Comparison of ENCODE assay signal across 8 cellular contexts in the genomic region with DNA sequence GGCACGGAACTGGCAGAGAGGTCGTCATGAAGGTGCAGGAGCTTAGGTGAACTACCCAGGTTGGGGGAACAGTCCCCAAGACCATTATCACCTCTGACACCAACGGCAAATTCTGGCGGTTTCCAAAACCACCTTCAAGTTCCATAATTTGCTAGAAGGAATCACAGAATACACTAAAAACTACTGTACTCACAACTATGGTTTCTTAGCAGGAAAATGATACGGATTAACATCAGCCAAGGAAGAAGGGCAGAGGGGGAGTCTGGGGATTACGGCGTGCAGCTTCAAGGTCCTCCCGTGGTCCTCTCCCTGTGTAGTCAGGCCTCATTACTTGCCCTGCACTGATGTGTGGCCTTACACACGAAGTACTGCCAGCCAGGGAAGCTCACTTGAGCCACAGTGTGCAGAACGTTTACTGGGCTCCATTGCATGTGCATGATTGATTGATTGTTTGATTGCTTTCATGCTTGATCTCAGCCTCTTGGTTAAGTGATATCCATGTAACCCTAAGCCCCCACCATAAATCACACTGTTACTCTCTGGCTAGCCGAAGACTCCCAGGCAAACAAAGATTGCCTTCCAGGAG. TPM values are rescaled to one million over a fixed set of nuclear protein-coding genes. Genes with fewer than 3 reads are reported as not detected.
A peak's percentile ranks its signal among the peaks of the same experiment; 100 is the strongest.
DNase-seq lines count a peak whose midpoint lies in the region; ATAC-seq and TF ChIP-seq lines count a peak whose summit lies in the region.

No MANE protein-coding gene starts in this region.

- H3K27ac ChIP-seq in GM23338 (ENCODE audit: low read depth) (no peak overlapping the region), RWPE2 (ENCODE audit: poor library complexity, severe bottlenecking) (no peak overlapping the region), esophagus muscularis mucosa (replicated peaks in 1 of 4) (peak overlapping the region; percentile 43 to 92 (median 72)), sigmoid colon (peak overlapping the region; percentile 59 to 83 (median 60))

- DNase-seq in GM23338 (ENCODE audit: low spot score), result no peak
- DNase-seq in RWPE2 (ENCODE audit: low spot score), result no peak
- DNase-seq in esophagus muscularis mucosa (ENCODE audit: extremely low spot score), result no peak
- peak; percentile 41 for DNase-seq in sigmoid colon
- no peak for DNase-seq in SIG-M5 treated with dmso at 0.1 percent for 504 hours (lab: John Stamatoyannopoulos, UW; ENCODE audit: unreplicated experiment)
- no peak for DNase-seq in NCI-H1694 (lab: John Stamatoyannopoulos, UW)
- DNase-seq in AML-193 (lab: John Stamatoyannopoulos, UW), result no peak

- H3K4me1 Mint-ChIP-seq in GM23338, result peaks cover 41% of the 10 kb centered on the region

- peak overlapping the region; percentile 80 for H2AFZ ChIP-seq in GM23338

- ATAC-seq in GM23338, result no peak
- no peak for ATAC-seq in RWPE2 (ENCODE audit: low read depth)
- no peak for ATAC-seq in GM21717 (IDR thresholded peaks at IDR 0.05; ENCODE audit: unreplicated experiment)

- TF ChIP-seq CTCF in GM23338 (conservative IDR thresholded peaks at IDR 0.05; ENCODE audit: low read depth in 2 of 2) (no peak), RWPE2 (IDR thresholded peaks at IDR 0.05; ENCODE audit: poor library complexity, severe bottlenecking) (peak; percentile 8), esophagus muscularis mucosa (IDR thresholded peaks at IDR 0.05) (no peak), sigmoid colon (IDR thresholded peaks at IDR 0.05) (no peak)

- no peak for TF ChIP-seq EP300 in esophagus muscularis mucosa (IDR thresholded peaks at IDR 0.05)
- TF ChIP-seq EP300 in sigmoid colon (IDR thresholded peaks at IDR 0.05), result no peak

- no peaks in the 10 kb centered on the region for H3K36me3 ChIP-seq in GM23338 (ENCODE audit: insufficient read depth)
- H3K36me3 ChIP-seq in RWPE2 (ENCODE audit: low read depth), result peaks cover 5% of the 10 kb centered on the region; the same call in 1 of the 2 replicates
- peaks cover 0 to 2% (median 0%) of the 10 kb centered on the region in 4 donors for H3K36me3 ChIP-seq in esophagus muscularis mucosa
- no peaks in the 10 kb centered on the region for H3K36me3 ChIP-seq in sigmoid colon

- peaks cover 34% of the 10 kb centered on the region for H3K79me2 ChIP-seq in GM23338 (replicated peaks; ENCODE audit: insufficient read depth)

- TF ChIP-seq POLR2A in esophagus muscularis mucosa (IDR thresholded peaks at IDR 0.05; ENCODE audit: low read depth), result no peak
- no peak for TF ChIP-seq POLR2A in sigmoid colon (IDR thresholded peaks at IDR 0.05)

- no peaks in the 10 kb centered on the region for H4K20me1 ChIP-seq in GM23338 (replicated peaks; ENCODE audit: insufficient read depth)

- intact Hi-C loops in esophagus muscularis mucosa (cut with DNase I) (loop anchor here (1.0 kb wide), 1 partner anchor 32 kb away; the partner anchor contains the start of gene RAN), sigmoid colon (cut with DNase I) (loop anchor here (1.0 kb wide), 1 partner anchor 31 kb away; no protein-coding TSS in a partner anchor)

- H3K9me3 ChIP-seq in RWPE2 (ENCODE audit: severe bottlenecking), result no peaks in the 10 kb centered on the region
- H3K9me3 ChIP-seq in esophagus muscularis mucosa, result no peaks in the 10 kb centered on the region
- no peaks in the 10 kb centered on the region for H3K9me3 ChIP-seq in sigmoid colon

- peak overlapping the region; percentile 59 for H3K4me3 Mint-ChIP-seq in GM23338

- no peak overlapping the region for H3K27ac Mint-ChIP-seq in GM23338

- 0 out of 2 replicates have a peak, but pooled peaks cover 8% of the 10 kb centered on the region for H3F3A ChIP-seq in GM23338 (replicated peaks; ENCODE audit: low read depth)

- peaks cover 19% of the 10 kb centered on the region for H3K27me3 ChIP-seq in GM23338 (ENCODE audit: insufficient read depth)
- H3K27me3 ChIP-seq in RWPE2 (ENCODE audit: insufficient read depth, poor library complexity, severe bottlenecking), result no peaks in the 10 kb centered on the region
- H3K27me3 ChIP-seq in esophagus muscularis mucosa, result no peaks in the 10 kb centered on the region
- no peaks in the 10 kb centered on the region for H3K27me3 ChIP-seq in sigmoid colon

- H3K4me3 ChIP-seq in GM23338 (peak overlapping the region; percentile 52), RWPE2 (ENCODE audit: severe bottlenecking) (no peak overlapping the region), esophagus muscularis mucosa (peak overlapping the region; percentile 75 to 99 (median 90)), sigmoid colon (peak overlapping the region in 3 of 4 donors; percentile 87 to 100 (median 97))

- H3K4me2 ChIP-seq in GM23338, result peak overlapping the region; percentile 79

- peaks cover 4% of the 10 kb centered on the region; the same call in 2 of the 3 replicates for H3K36me3 Mint-ChIP-seq in GM23338 (ENCODE audit: low read depth)

- H3K27me3 Mint-ChIP-seq in GM23338 (ENCODE audit: insufficient read depth, low read depth, poor library complexity), result peaks cover 10% of the 10 kb centered on the region

- no peaks in the 10 kb centered on the region for H3K9me2 ChIP-seq in GM23338 (ENCODE audit: insufficient read depth)

- peaks cover 5% of the 10 kb centered on the region for H3K9me3 Mint-ChIP-seq in GM23338

- WGBS in esophagus muscularis mucosa, result 64% methylated on average over 11 of the region's 11 CpGs
- 54 to 67% methylated on average over 11 of the region's 11 CpGs for WGBS in sigmoid colon, 2 donors

- H3K4me1 ChIP-seq in GM23338 (ENCODE audit: insufficient read depth) (peaks cover 25% of the 10 kb centered on the region), RWPE2 (ENCODE audit: insufficient read depth, poor library complexity, severe bottlenecking) (no peaks in the 10 kb centered on the region), esophagus muscularis mucosa (peaks cover 0 to 40% (median 36%) of the 10 kb centered on the region in 4 donors), sigmoid colon (peaks cover 0 to 24% (median 14%) of the 10 kb centered on the region in 4 donors)

TF ChIP-seq in GM23338, 12 proteins besides CTCF, POLR2A, EP300 and RAD21 (continues in another document):
- TF ChIP-seq CREB1 (CRISPR knock-in tag; IDR thresholded peaks at IDR 0.05; ENCODE audit: low read depth), result no peak
- no peak for TF ChIP-seq JUNB (IDR thresholded peaks at IDR 0.05; ENCODE audit: unreplicated experiment)
- no peak for TF ChIP-seq ETS1 (IDR thresholded peaks at IDR 0.05)
- no peak for TF ChIP-seq ZNF331 (CRISPR knock-in tag; IDR thresholded peaks at IDR 0.05; ENCODE audit: low read depth)
- TF ChIP-seq STAT1 (IDR thresholded peaks at IDR 0.05; ENCODE audit: unreplicated experiment), result no peak
- TF ChIP-seq ZNF114 (CRISPR knock-in tag; IDR thresholded peaks at IDR 0.05), result no peak
- TF ChIP-seq, protein P1, sequence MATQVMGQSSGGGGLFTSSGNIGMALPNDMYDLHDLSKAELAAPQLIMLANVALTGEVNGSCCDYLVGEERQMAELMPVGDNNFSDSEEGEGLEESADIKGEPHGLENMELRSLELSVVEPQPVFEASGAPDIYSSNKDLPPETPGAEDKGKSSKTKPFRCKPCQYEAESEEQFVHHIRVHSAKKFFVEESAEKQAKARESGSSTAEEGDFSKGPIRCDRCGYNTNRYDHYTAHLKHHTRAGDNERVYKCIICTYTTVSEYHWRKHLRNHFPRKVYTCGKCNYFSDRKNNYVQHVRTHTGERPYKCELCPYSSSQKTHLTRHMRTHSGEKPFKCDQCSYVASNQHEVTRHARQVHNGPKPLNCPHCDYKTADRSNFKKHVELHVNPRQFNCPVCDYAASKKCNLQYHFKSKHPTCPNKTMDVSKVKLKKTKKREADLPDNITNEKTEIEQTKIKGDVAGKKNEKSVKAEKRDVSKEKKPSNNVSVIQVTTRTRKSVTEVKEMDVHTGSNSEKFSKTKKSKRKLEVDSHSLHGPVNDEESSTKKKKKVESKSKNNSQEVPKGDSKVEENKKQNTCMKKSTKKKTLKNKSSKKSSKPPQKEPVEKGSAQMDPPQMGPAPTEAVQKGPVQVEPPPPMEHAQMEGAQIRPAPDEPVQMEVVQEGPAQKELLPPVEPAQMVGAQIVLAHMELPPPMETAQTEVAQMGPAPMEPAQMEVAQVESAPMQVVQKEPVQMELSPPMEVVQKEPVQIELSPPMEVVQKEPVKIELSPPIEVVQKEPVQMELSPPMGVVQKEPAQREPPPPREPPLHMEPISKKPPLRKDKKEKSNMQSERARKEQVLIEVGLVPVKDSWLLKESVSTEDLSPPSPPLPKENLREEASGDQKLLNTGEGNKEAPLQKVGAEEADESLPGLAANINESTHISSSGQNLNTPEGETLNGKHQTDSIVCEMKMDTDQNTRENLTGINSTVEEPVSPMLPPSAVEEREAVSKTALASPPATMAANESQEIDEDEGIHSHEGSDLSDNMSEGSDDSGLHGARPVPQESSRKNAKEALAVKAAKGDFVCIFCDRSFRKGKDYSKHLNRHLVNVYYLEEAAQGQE (IDR thresholded peaks at IDR 0.05; ENCODE audit: unreplicated experiment), result no peak
- TF ChIP-seq EZH2 (IDR thresholded peaks at IDR 0.05; ENCODE audit: low read depth, unreplicated experiment), result no peak

RNA-seq across cellular contexts. Expression of gene STX2, which starts 0.8 kb away (rescaled TPM):
- total RNA-seq in GM23338 (2014; rRNA removed; shearing (Covaris generic)), result 23.9 and 35.4 TPM in 2 replicates
- polyA plus RNA-seq in GM23338 (2016; fragmentation: Nextera tagmentation; extraction: Ambion mirVana) (16.4 and 17.7 TPM in 2 replicates), sigmoid colon (1 to 10 TPM; 2.8 to 5.9 (median 3.6) TPM)
- total RNA-seq in esophagus muscularis mucosa (10 to 100 TPM; 46.6 to 80.8 (median 49.1) TPM), sigmoid colon (10 to 100 TPM; 39.2 to 61.2 (median 44.2) TPM)

RNA-seq across cellular contexts. Expression of gene RAN, which starts 32.0 kb away (rescaled TPM):
- total RNA-seq in GM23338 (2014; rRNA removed; shearing (Covaris generic)), result 855 and 976 TPM in 2 replicates
- polyA plus RNA-seq in GM23338 (2016; fragmentation: Nextera tagmentation; extraction: Ambion mirVana) (2,114 and 2,289 TPM in 2 replicates), sigmoid colon (100 to 1,000 TPM; 258 to 509 (median 321) TPM)
- total RNA-seq in esophagus muscularis mucosa (100 to 1,000 TPM; 157 to 211 (median 197) TPM), sigmoid colon (100 to 1,000 TPM; 160 to 186 (median 180) TPM)

Comparison
In these comparisons a context has a peak if more than half of its experiments do, and no peak if none do; other contexts are left out.
1. H3K27ac ChIP-seq: peak in esophagus muscularis mucosa (4 of 4) and sigmoid colon (4 of 4); none in GM23338 (single experiment) and RWPE2 (single experiment).